ENCODE assay signal across 15 cellular contexts in genomic region chr3:45166283-45166879, GRCh38. TPM values are rescaled to one million over a fixed set of nuclear protein-coding genes. Genes with fewer than 3 reads are reported as not detected.
DNase-seq lines count a peak whose midpoint lies in the region; ATAC-seq and TF ChIP-seq lines count a peak whose summit lies in the region.
"Had no signal": no experiment of that assay in that cellular context is flagged by ENCODE, and none has a peak within 500 bp of the region (broad histone marks: within the 10 kb centered on the region; RNA-seq: fewer than 3 reads in every experiment).

No MANE protein-coding gene starts in this region.

- H4K20me1 ChIP-seq in fibroblast of lung (ENCODE audit: control insufficient read depth, extremely low read depth, insufficient read depth, low read length): no peaks in the 10 kb centered on the region

- H3K27me3 ChIP-seq in fibroblast of lung (ENCODE audit: control insufficient read depth, insufficient read depth, low read length) (no peaks in the 10 kb centered on the region), stomach (no peaks in the 10 kb centered on the region)
- H3K27me3 ChIP-seq: MG63 had no signal

- ATAC-seq in HG03159 (IDR thresholded peaks at IDR 0.05; ENCODE audit: unreplicated experiment): no peak

- no peaks in the 10 kb centered on the region for H3K79me2 ChIP-seq in fibroblast of lung (ENCODE audit: control insufficient read depth, insufficient read depth, low read length)

- TF ChIP-seq CTCF in fibroblast of lung (conservative IDR thresholded peaks at IDR 0.05 in 1 of 2, IDR thresholded peaks at IDR 0.05 in 1 of 2; ENCODE audit: low read depth in 1 of 2, low read length in 2 of 2) (no peak), stomach (IDR thresholded peaks at IDR 0.05) (no peak)

- no peak for TF ChIP-seq POLR2A in stomach (IDR thresholded peaks at IDR 0.05)

- H3K4me3 Mint-ChIP-seq in activated CD4-positive, alpha-beta T cell treated with anti-CD3 and anti-CD28 coated beads, Interleukin-2, amount 10 ng/mL, durations not matched to agents 24 days and 14 days: no peak overlapping the region

- peaks cover 8% of the 10 kb centered on the region for H3K27me3 Mint-ChIP-seq in activated CD4-positive, alpha-beta T cell treated with anti-CD3 and anti-CD28 coated beads, Interleukin-2, amount 10 ng/mL, durations not matched to agents 24 days and 14 days

- H3K4me1 ChIP-seq in fibroblast of lung (ENCODE audit: control insufficient read depth, extremely low read depth, insufficient read depth, low read length) (peaks cover 12% of the 10 kb centered on the region), stomach (peaks cover 10 to 34% (median 14%) of the 10 kb centered on the region in 4 donors)

- no peaks in the 10 kb centered on the region for H3K9me3 ChIP-seq in SK-N-MC (ENCODE audit: low read depth, low read length)
- H3K9me3 ChIP-seq in fibroblast of lung (ENCODE audit: control insufficient read depth, insufficient read depth, low read depth, low read length): no peaks in the 10 kb centered on the region
- H3K9me3 ChIP-seq in stomach: no peaks in the 10 kb centered on the region
- H3K9me3 ChIP-seq: MG63 had no signal

- H2AFZ ChIP-seq in fibroblast of lung (ENCODE audit: low read length): no peak overlapping the region

- H3K27ac ChIP-seq in SK-N-MC (peak overlapping the region; percentile 94; the same call in 1 of the 2 replicates), fibroblast of lung (ENCODE audit: insufficient read depth, low read length) (peak overlapping the region; percentile 89), stomach (peak overlapping the region in 4 of 5 donors; percentile 62 to 77 (median 74))
- H3K27ac ChIP-seq: HL-60 had no signal

- DNase-seq in activated CD4-positive, alpha-beta T cell treated with anti-CD3 and anti-CD28 coated beads, Interleukin-2, amount 10 ng/mL, durations not matched to agents 24 days and 14 days: no peak
- no peak for DNase-seq in activated CD4-positive, alpha-beta T cell treated with anti-CD3 and anti-CD28 coated beads for 48 hours
- DNase-seq in SK-N-MC (ENCODE audit: low read depth, low spot score) (no peak), fibroblast of lung (ENCODE audit: low read depth in 2 of 2) (no peak), stomach (no peak), iPS-NIHi11 (ENCODE audit: low spot score) (no peak), RPMI8226 (no peak)
- DNase-seq: dorsolateral prefrontal cortex, glutamatergic neuron, left cardiac atrium, NCI-H2171 had no signal

- 83 to 99% (median 92%) methylated on average over 3 to 4 of the region's 4 CpGs for WGBS in stomach, 5 donors

- no peaks in the 10 kb centered on the region for H3K9me3 Mint-ChIP-seq in activated CD4-positive, alpha-beta T cell treated with anti-CD3 and anti-CD28 coated beads, Interleukin-2, amount 10 ng/mL, durations not matched to agents 24 days and 14 days
- H3K9me3 Mint-ChIP-seq: T-helper 1 cell treated with Interleukin-12 subunit alpha and Interleukin-12 subunit beta and Interleukin-4 antibody, amounts not matched to agents 30 μg/mL and 1 μg/mL, for 36 hours had no signal

- H3K9ac ChIP-seq in SK-N-MC (ENCODE audit: insufficient read length): no peak overlapping the region
- no peak overlapping the region for H3K9ac ChIP-seq in fibroblast of lung (ENCODE audit: insufficient read depth, low read length)

- peak overlapping the region; percentile 96 for H3K27ac Mint-ChIP-seq in activated CD4-positive, alpha-beta T cell treated with anti-CD3 and anti-CD28 coated beads, Interleukin-2, amount 10 ng/mL, durations not matched to agents 24 days and 14 days

- H3K4me2 ChIP-seq in fibroblast of lung (ENCODE audit: extremely low read depth, insufficient read depth, low read length): no peak overlapping the region

- TF ChIP-seq EP300 in stomach (IDR thresholded peaks at IDR 0.05): no peak

- no peaks in the 10 kb centered on the region for H3K36me3 ChIP-seq in SK-N-MC (ENCODE audit: insufficient read depth, low read length)
- H3K36me3 ChIP-seq in fibroblast of lung (ENCODE audit: control insufficient read depth, insufficient read depth, low read length): no peaks in the 10 kb centered on the region
- no peaks in the 10 kb centered on the region for H3K36me3 ChIP-seq in stomach
- H3K36me3 ChIP-seq: MG63 had no signal

- no peak overlapping the region for H3K4me3 ChIP-seq in SK-N-MC
- no peak overlapping the region for H3K4me3 ChIP-seq in fibroblast of lung (replicated peaks in 1 of 4; ENCODE audit: control extremely low read depth in 1 of 4, insufficient read depth in 1 of 4, low read depth in 3 of 4, low read length in 4 of 4)
- H3K4me3 ChIP-seq in stomach: no peak overlapping the region
- H3K4me3 ChIP-seq: MG63 had no signal

- peaks cover 41% of the 10 kb centered on the region for H3K4me1 Mint-ChIP-seq in activated CD4-positive, alpha-beta T cell treated with anti-CD3 and anti-CD28 coated beads, Interleukin-2, amount 10 ng/mL, durations not matched to agents 24 days and 14 days

- no peaks in the 10 kb centered on the region for H3K36me3 Mint-ChIP-seq in activated CD4-positive, alpha-beta T cell treated with anti-CD3 and anti-CD28 coated beads, Interleukin-2, amount 10 ng/mL, durations not matched to agents 24 days and 14 days (ENCODE audit: low read depth)

- intact Hi-C loops in activated CD4-positive, alpha-beta T cell treated with anti-CD3 and anti-CD28 coated beads, Interleukin-2, amount 10 ng/mL, durations not matched to agents 24 days and 14 days (cut with micrococcal nuclease): loop anchor here (5.0 kb wide), 1 partner anchor 41 kb away; no protein-coding TSS in a partner anchor
- intact Hi-C loops in stomach (cut with DNase I; ENCODE audit: low total_unique reads): no loop called here

RNA-seq across cellular contexts. Expression of gene CDCP1, which starts 20.2 kb away (rescaled TPM):
- 3.2 and 3.3 TPM in 2 replicates for total RNA-seq in activated CD4-positive, alpha-beta T cell treated with anti-CD3 and anti-CD28 coated beads, Interleukin-2, amount 10 ng/mL, durations not matched to agents 24 days and 14 days
- total RNA-seq in fibroblast of lung (16.9 and 56.1 TPM in 2 replicates), stomach (10 to 100 TPM in 2 of 5 donors, 1 to 10 TPM in 3; 4.1 to 24.5 (median 8.4) TPM)
- polyA plus RNA-seq in fibroblast of lung (25.6 and 59.1 TPM in 2 replicates), stomach (1 to 10 TPM; 4.1 to 9.9 (median 7.8) TPM)
- polyA plus RNA-seq in fibroblast of lung (2012): 23.2 and 42.4 TPM in 2 replicates
- 101 and 225 TPM in 2 replicates for polyA minus RNA-seq in fibroblast of lung (ENCODE audit: low replicate concordance)

RNA-seq across cellular contexts. Expression of gene TMEM158, which starts 59.7 kb away (rescaled TPM):
- total RNA-seq in activated CD4-positive, alpha-beta T cell treated with anti-CD3 and anti-CD28 coated beads, Interleukin-2, amount 10 ng/mL, durations not matched to agents 24 days and 14 days: 0.44 and 0.66 TPM in 2 replicates
- total RNA-seq in fibroblast of lung (79.4 and 125 TPM in 2 replicates), stomach (1 to 10 TPM in 2 of 5 donors, under 1 TPM in 1, not detected in 2; 0.89 to 2.9 (median 1.1) TPM)
- polyA plus RNA-seq in fibroblast of lung (31.6 and 118 TPM in 2 replicates), stomach (1 to 10 TPM in 2 of 3 donors, under 1 TPM in 1; 0.46 to 5.5 (median 4.9) TPM)
- 81.9 and 292 TPM in 2 replicates for polyA plus RNA-seq in fibroblast of lung (2012)
- polyA minus RNA-seq in fibroblast of lung (ENCODE audit: low replicate concordance): 10.1 and 26.1 TPM in 2 replicates

Comparison
In these comparisons a context has a peak if more than half of its experiments do, and no peak if none do; other contexts are left out.
1. RNA of gene TMEM158, which starts 59.7 kb away (total RNA-seq): 79.4 to 125 TPM in fibroblast of lung; 0.89 to 2.9 TPM in stomach and 0.44 to 0.66 TPM in activated CD4-positive, alpha-beta T cell treated with anti-CD3 and anti-CD28 coated beads, Interleukin-2, amount 10 ng/mL, durations not matched to agents 24 days and 14 days; every median in the first group is over 10 times any median in the second.
2. Peak in every context shown above with its lines, with median percentiles within 50 percentile points of each other: H3K27ac ChIP-seq.